In genomic region chr2:235006986-235007385, GRCh38 we compare ENCODE assay signal across 29 cellular contexts. TPM values are rescaled to one million over a fixed set of nuclear protein-coding genes. Genes with fewer than 3 reads are reported as not detected.
DNase-seq lines count a peak whose midpoint lies in the region; ATAC-seq, FAIRE-seq and TF ChIP-seq lines count a peak whose summit lies in the region.
"Had no signal": no experiment of that assay in that cellular context is flagged by ENCODE, and none has a peak within 500 bp of the region (broad histone marks: within the 10 kb centered on the region; RNA-seq: fewer than 3 reads in every experiment).

No MANE protein-coding gene starts in this region.

- 82% methylated on average over 6 of the region's 6 CpGs for WGBS in hepatocyte (ENCODE audit: low lambda C conversion rate, missing lambda C conversion rate)
- WGBS in pancreas, 2 donors: 44 to 50% methylated on average over 6 of the region's 6 CpGs

- DNase-seq in Calu3 (no peak), RWPE2 (ENCODE audit: low spot score) (no peak), hepatocyte (ENCODE audit: low spot score) (no peak), pancreas (peak in 1 of 6 donors; percentile 31), AG08396 (ENCODE audit: low spot score) (no peak), urothelium cell line (ENCODE audit: low spot score) (no peak)
- DNase-seq in activated naive CD4-positive, alpha-beta T cell treated with anti-CD3 and anti-CD28 coated beads, Interleukin-2, amount 50 U/mL, for 16 hours: no peak
- DNase-seq: activated CD4-positive, alpha-beta T cell treated with anti-CD3 and anti-CD28 coated beads, Interleukin-2, amount 10 ng/mL, durations not matched to agents 24 days and 14 days; activated naive CD4-positive, alpha-beta T cell; activated T-cell treated with anti-CD3 and anti-CD28 coated beads, Interleukin-2, amount 50 U/mL, for 4 hours; adrenal gland; CD4-positive, alpha-beta memory T cell; DMS153; effector memory CD8-positive, alpha-beta T cell; islet precursor cell; lower lobe of right lung; NCI-H1092 treated with DMSO at 0.1 percent for 48 hours; NCI-H2107; NCI-H524 treated with DMSO at 0.1 percent for 48 hours; occipital lobe; retina; stimulated activated CD4-positive, alpha-beta T cell treated with anti-CD3 and anti-CD28 coated beads, Interleukin-4, amount 100 ng/mL, for 24 hours; stimulated activated naive CD8-positive, alpha-beta T cell treated with anti-CD3 and anti-CD28 coated beads, Interleukin-15, Interleukin-2, amounts not matched to agents 100 U/mL and 50 U/mL, for 24 hours; thyroid gland had no signal

- no peak overlapping the region for H2AFZ ChIP-seq in hepatocyte

- FAIRE-seq in pancreas (lab: Jason Lieb, UNC): no peak
- no peak for FAIRE-seq in urothelium cell line (lab: Jason Lieb, UNC)
- FAIRE-seq: colon, G401.6, RCC 7860 had no signal

- peaks cover 53% of the 10 kb centered on the region for H3K4me1 Mint-ChIP-seq in Calu3 (ENCODE audit: low read depth, unreplicated experiment)
- H3K4me1 Mint-ChIP-seq: activated CD4-positive, alpha-beta T cell treated with anti-CD3 and anti-CD28 coated beads, Interleukin-2, amount 10 ng/mL, durations not matched to agents 24 days and 14 days; CD4-positive, alpha-beta memory T cell; IgD-negative memory B cell had no signal

- peaks cover 23% of the 10 kb centered on the region for H3K4me1 ChIP-seq in RWPE2 (ENCODE audit: insufficient read depth, poor library complexity, severe bottlenecking)
- peaks cover 64% of the 10 kb centered on the region for H3K4me1 ChIP-seq in hepatocyte (ENCODE audit: insufficient read depth)
- H3K4me1 ChIP-seq in pancreas: peaks cover 62 to 85% (median 71%) of the 10 kb centered on the region in 3 donors

- CTCF ChIA-PET in Calu3 (lab: Charles Lee): interaction anchor here (2.2 to 2.7 kb wide), 2 partner anchors 26 to 44 kb away, joined by 6 read pairs; no protein-coding TSS in a partner anchor

- peaks cover 7% of the 10 kb centered on the region for H3K36me3 Mint-ChIP-seq in Calu3 (ENCODE audit: insufficient read depth, unreplicated experiment)
- H3K36me3 Mint-ChIP-seq: CD4-positive, alpha-beta memory T cell had no signal

- H3K36me3 ChIP-seq in RWPE2 (ENCODE audit: low read depth): peaks cover 15% of the 10 kb centered on the region
- no peaks in the 10 kb centered on the region for H3K36me3 ChIP-seq in hepatocyte (replicated peaks; ENCODE audit: insufficient read depth, low read depth)
- H3K36me3 ChIP-seq in pancreas: no peaks in the 10 kb centered on the region
- H3K36me3 ChIP-seq: adrenal gland, lower lobe of right lung, thyroid gland had no signal

- H3K9me3 Mint-ChIP-seq in Calu3 (ENCODE audit: low read depth, unreplicated experiment): no peaks in the 10 kb centered on the region
- H3K9me3 Mint-ChIP-seq: activated CD4-positive, alpha-beta T cell treated with anti-CD3 and anti-CD28 coated beads, Interleukin-2, amount 10 ng/mL, durations not matched to agents 24 days and 14 days; activated T-cell treated with anti-CD3 and anti-CD28 coated beads, Interleukin-2, amount 50 U/mL, for 4 hours; CD4-positive, alpha-beta memory T cell; effector memory CD8-positive, alpha-beta T cell had no signal

- H3K9me3 ChIP-seq in RWPE2 (ENCODE audit: severe bottlenecking) (no peaks in the 10 kb centered on the region), hepatocyte (ENCODE audit: low read depth) (no peaks in the 10 kb centered on the region), pancreas (no peaks in the 10 kb centered on the region)
- H3K9me3 ChIP-seq: adrenal gland, lower lobe of right lung, thyroid gland had no signal

- no TSS peak for BruUV-seq in Calu3 (replicated peaks; lab: Mats Ljungman, UMichigan)

- no peaks in the 10 kb centered on the region for H3K27me3 Mint-ChIP-seq in Calu3 (ENCODE audit: unreplicated experiment)
- H3K27me3 Mint-ChIP-seq: activated CD4-positive, alpha-beta T cell treated with anti-CD3 and anti-CD28 coated beads, Interleukin-2, amount 10 ng/mL, durations not matched to agents 24 days and 14 days had no signal

- peaks cover 86% of the 10 kb centered on the region for H3K79me2 ChIP-seq in hepatocyte

- intact Hi-C loops in Calu3 (cut with micrococcal nuclease; ENCODE audit: unreplicated experiment): no loop called here
- intact Hi-C loops in pancreas (cut with DNase I): no loop called here

- H4K20me1 ChIP-seq in hepatocyte (ENCODE audit: insufficient read depth, poor library complexity, severe bottlenecking): no peaks in the 10 kb centered on the region

- H3K27me3 ChIP-seq in RWPE2 (ENCODE audit: insufficient read depth, poor library complexity, severe bottlenecking) (no peaks in the 10 kb centered on the region), hepatocyte (no peaks in the 10 kb centered on the region), pancreas (no peaks in the 10 kb centered on the region)
- H3K27me3 ChIP-seq: adrenal gland, thyroid gland had no signal

- no peak overlapping the region for H3K4me3 ChIP-seq in RWPE2 (ENCODE audit: severe bottlenecking)
- H3K4me3 ChIP-seq in hepatocyte: no peak overlapping the region
- no peak overlapping the region for H3K4me3 ChIP-seq in pancreas
- H3K4me3 ChIP-seq: adrenal gland, lower lobe of right lung, thyroid gland had no signal

- peak overlapping the region; percentile 50 for H3K4me3 Mint-ChIP-seq in Calu3 (ENCODE audit: low read depth, unreplicated experiment)
- H3K4me3 Mint-ChIP-seq: activated CD4-positive, alpha-beta T cell treated with anti-CD3 and anti-CD28 coated beads, Interleukin-2, amount 10 ng/mL, durations not matched to agents 24 days and 14 days; activated T-cell treated with anti-CD3 and anti-CD28 coated beads, Interleukin-2, amount 50 U/mL, for 4 hours; CD4-positive, alpha-beta memory T cell; effector memory CD8-positive, alpha-beta T cell; IgD-negative memory B cell had no signal

- ATAC-seq in RWPE2 (ENCODE audit: low read depth): no peak
- ATAC-seq in pancreas: no peak
- no peak for ATAC-seq in HG02870 (IDR thresholded peaks at IDR 0.05; ENCODE audit: unreplicated experiment)
- ATAC-seq: activated T-cell treated with anti-CD3 and anti-CD28 coated beads, Interleukin-2, amount 50 U/mL, for 4 hours; effector memory CD8-positive, alpha-beta T cell; stimulated activated naive CD8-positive, alpha-beta T cell treated with anti-CD3 and anti-CD28 coated beads, Interleukin-15, Interleukin-2, amounts not matched to agents 100 U/mL and 50 U/mL, for 24 hours had no signal

- H3K27ac ChIP-seq in RWPE2 (ENCODE audit: poor library complexity, severe bottlenecking): peak overlapping the region; percentile 86
- peak overlapping the region; percentile 89 for H3K27ac ChIP-seq in hepatocyte
- peak overlapping the region; percentile 69 to 88 (median 78) for H3K27ac ChIP-seq in pancreas
- H3K27ac ChIP-seq: adrenal gland, thyroid gland had no signal

- no peak overlapping the region for H3K4me2 ChIP-seq in hepatocyte

- no peaks in the 10 kb centered on the region for H3K9me2 ChIP-seq in hepatocyte (replicated peaks; ENCODE audit: insufficient read depth)

- H3K27ac Mint-ChIP-seq in Calu3 (ENCODE audit: unreplicated experiment): peak overlapping the region; percentile 75
- H3K27ac Mint-ChIP-seq: activated CD4-positive, alpha-beta T cell treated with anti-CD3 and anti-CD28 coated beads, Interleukin-2, amount 10 ng/mL, durations not matched to agents 24 days and 14 days; CD4-positive, alpha-beta memory T cell; effector memory CD8-positive, alpha-beta T cell; IgD-negative memory B cell had no signal

- TF ChIP-seq CTCF in Calu3 (IDR thresholded peaks at IDR 0.05; ENCODE audit: unreplicated experiment) (no peak), RWPE2 (IDR thresholded peaks at IDR 0.05; ENCODE audit: poor library complexity, severe bottlenecking) (no peak), hepatocyte (IDR thresholded peaks at IDR 0.05; ENCODE audit: poor library complexity) (no peak), pancreas (IDR thresholded peaks at IDR 0.05) (no peak)

RNA-seq across cellular contexts. Expression of gene SH3BP4, which starts 55.2 kb away (rescaled TPM):
- total RNA-seq in Calu3 (2022) (35.0 and 36.9 TPM in 2 replicates), hepatocyte (32.0 and 35.9 TPM in 2 replicates), pancreas (10 to 100 TPM; 61.6 to 99.7 (median 64.0) TPM)
- polyA plus RNA-seq in hepatocyte (20.3 and 23.3 TPM in 2 replicates), pancreas (10 to 100 TPM; 20.5 to 22.1 TPM)
- polyA plus RNA-seq: CD4-positive, alpha-beta memory T cell had no signal
